8 cellular contexts compared by ENCODE assay signal in the genomic region with DNA sequence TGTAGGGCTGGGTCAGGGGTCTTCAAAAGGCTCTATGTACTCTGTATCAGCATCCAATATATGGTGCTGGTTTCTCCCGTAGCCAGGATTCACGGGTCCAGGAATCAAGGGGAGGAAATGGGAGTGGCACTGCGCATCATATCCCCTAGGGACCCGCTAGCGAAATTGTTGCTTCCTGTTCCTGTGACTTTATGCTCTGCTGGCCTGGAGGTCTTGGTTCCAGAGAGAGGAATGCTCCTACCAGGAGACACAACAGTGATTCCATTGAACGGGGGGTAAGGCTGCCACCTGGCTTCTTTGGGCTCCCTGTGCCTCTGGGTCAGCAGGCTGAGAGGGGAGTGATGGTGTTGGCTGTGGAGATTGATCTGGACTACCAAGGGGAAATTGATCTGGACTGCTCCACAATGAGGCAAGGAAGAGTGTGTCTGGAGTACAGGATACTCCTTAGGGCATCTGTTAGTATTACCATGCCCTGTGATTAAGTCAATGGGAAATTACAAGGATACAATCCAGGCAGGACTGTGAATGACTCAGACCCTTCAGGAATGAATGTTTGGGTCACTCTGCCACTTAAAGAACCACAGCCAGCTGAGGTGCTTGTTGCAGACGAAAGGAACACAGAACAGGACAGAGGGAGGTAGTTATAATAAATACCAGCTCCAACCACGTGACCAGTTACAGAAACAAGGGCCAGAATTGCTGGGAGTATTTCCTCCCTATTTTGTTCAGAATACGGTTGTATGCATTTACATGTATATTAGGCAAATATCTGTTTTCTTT. TPM values are rescaled to one million over a fixed set of nuclear protein-coding genes. Genes with fewer than 3 reads are reported as not detected.
DNase-seq lines count a peak whose midpoint lies in the region; ATAC-seq, FAIRE-seq and TF ChIP-seq lines count a peak whose summit lies in the region.

No MANE protein-coding gene starts in this region.

- H2BK15ac ChIP-seq in mesendoderm (replicated peaks; ENCODE audit: low read depth), result no peak overlapping the region

- H3K9ac ChIP-seq in mesendoderm (ENCODE audit: low read length), result no peak overlapping the region

- no peak overlapping the region for H3K4ac ChIP-seq in mesendoderm (ENCODE audit: low read depth, low read length)

- H3K9me3 ChIP-seq in BE2C, result no peaks in the 10 kb centered on the region

- DNase-seq in BE2C (peak; percentile 40), NCI-H2196 treated with DMSO at 0.1 percent for 48 hours (lab: John Stamatoyannopoulos, UW; ENCODE audit: unreplicated experiment) (peak; percentile 26), myocyte (ENCODE audit: low read depth) (peak; percentile 85), mesendoderm (no peak)
- DNase-seq in activated CD8-positive, alpha-beta memory T cell treated with anti-CD3 and anti-CD28 coated beads for 24 hours, result no peak

- H3K27ac ChIP-seq in mesendoderm (ENCODE audit: low read depth, low read length), result no peak overlapping the region

- no peak overlapping the region for H2BK120ac ChIP-seq in mesendoderm (ENCODE audit: low read depth, low read length)

- no CpG with 5 or more reads among the region's 9 CpGs for WGBS in mesendoderm (ENCODE audit: extremely low coverage, insufficient coverage, low lambda C conversion rate)

- no peak overlapping the region for H3K4me2 ChIP-seq in mesendoderm (ENCODE audit: low read length)

- H3K4me1 ChIP-seq in BE2C (no peaks in the 10 kb centered on the region), mesendoderm (ENCODE audit: control insufficient read depth, low read depth, low read length) (no peaks in the 10 kb centered on the region)

- no peak overlapping the region for H2BK5ac ChIP-seq in mesendoderm (ENCODE audit: low read length)

- no peak for TF ChIP-seq CTCF in BE2C (IDR thresholded peaks at IDR 0.05; ENCODE audit: low read depth, low read length)

- no peak overlapping the region for H4K5ac ChIP-seq in mesendoderm (ENCODE audit: low read length)

- peak overlapping the region; percentile 16; the same call in 1 of the 2 replicates for H3K4me3 ChIP-seq in BE2C (ENCODE audit: low read depth, low read length)
- H3K4me3 ChIP-seq in mesendoderm (ENCODE audit: low read length), result no peak overlapping the region

- ATAC-seq in GM19328 (IDR thresholded peaks at IDR 0.05; ENCODE audit: unreplicated experiment), result no peak
- ATAC-seq in GM21360 (IDR thresholded peaks at IDR 0.05; ENCODE audit: unreplicated experiment), result no peak

- no peak overlapping the region for H2AK5ac ChIP-seq in mesendoderm (ENCODE audit: low read length)

- H3K79me1 ChIP-seq in mesendoderm (ENCODE audit: low read length), result peaks cover 19% of the 10 kb centered on the region

- H4K8ac ChIP-seq in mesendoderm (ENCODE audit: low read depth, low read length), result no peak overlapping the region

- H3K36me3 ChIP-seq in BE2C (no peaks in the 10 kb centered on the region), mesendoderm (ENCODE audit: control insufficient read depth, insufficient read depth, low read length) (no peaks in the 10 kb centered on the region)

- H3K56ac ChIP-seq in mesendoderm (ENCODE audit: low read length), result no peak overlapping the region

- FAIRE-seq in endometrium (lab: Jason Lieb, UNC), result peak; percentile 51

- H3K18ac ChIP-seq in mesendoderm (ENCODE audit: low read length), result no peak overlapping the region

- H3K79me2 ChIP-seq in mesendoderm (ENCODE audit: control insufficient read depth, insufficient read depth, low read length), result peaks cover 2% of the 10 kb centered on the region

- H3K23ac ChIP-seq in mesendoderm (ENCODE audit: low read length), result no peak overlapping the region

- no peaks in the 10 kb centered on the region for H3K27me3 ChIP-seq in BE2C
- H3K27me3 ChIP-seq in mesendoderm (ENCODE audit: insufficient read depth, low read length, poor library complexity), result no peaks in the 10 kb centered on the region

RNA-seq across cellular contexts. Expression of a gene that starts 10.2 kb away (rescaled TPM):
- polyA plus RNA-seq in BE2C (2012; ENCODE audit: insufficient read depth, insufficient read length, low read depth), result 8.9 TPM
- 16.8 and 36.1 TPM in 2 replicates for total RNA-seq in myocyte
- polyA plus RNA-seq in myocyte (2012), result 13.3 TPM
- 2.3 TPM for polyA plus RNA-seq in mesendoderm (2013, experiment 1 of 2)
- polyA plus RNA-seq in mesendoderm (2013, experiment 2 of 2), result 2.2 TPM

Comparison
In these comparisons a context has a peak if more than half of its experiments do, and no peak if none do; other contexts are left out.
1. DNase-seq: peak in BE2C (single experiment), NCI-H2196 treated with DMSO at 0.1 percent for 48 hours (single experiment) and myocyte (single experiment); none in activated CD8-positive, alpha-beta memory T cell treated with anti-CD3 and anti-CD28 coated beads for 24 hours (single experiment) and mesendoderm (single experiment).